Comparison of ENCODE assay signal across 13 cellular contexts in genomic region chr18:63887424-63887823, GRCh38. TPM values are rescaled to one million over a fixed set of nuclear protein-coding genes. Genes with fewer than 3 reads are reported as not detected.
DNase-seq lines count a peak whose midpoint lies in the region; ATAC-seq, FAIRE-seq and TF ChIP-seq lines count a peak whose summit lies in the region.
"Had no signal": no experiment of that assay in that cellular context is flagged by ENCODE, and none has a peak within 500 bp of the region (broad histone marks: within the 10 kb centered on the region; RNA-seq: fewer than 3 reads in every experiment).

TSS of gene SERPINB2 (plus strand) at chr18:63887705. CDS start at chr18:63891445, 3,740 bp downstream.

- H3K9me3 Mint-ChIP-seq in naive thymus-derived CD4-positive, alpha-beta T cell = peaks cover 0 to 2% (median 0%) of the 10 kb centered on the region in 11 donors
- H3K9me3 Mint-ChIP-seq: activated naive CD4-positive, alpha-beta T cell treated with anti-CD3 and anti-CD28 coated beads, Interleukin-2, amount 50 U/mL, for 24 hours had no signal

- no peaks in the 10 kb centered on the region for H3K4me1 ChIP-seq in GM12878 (ENCODE audit: control insufficient read depth, insufficient read depth, low read length)
- H3K4me1 ChIP-seq in naive thymus-derived CD4-positive, alpha-beta T cell (ENCODE audit: control insufficient read depth in 2 of 2, insufficient read depth in 2 of 2, low read length in 2 of 2) = no peaks in the 10 kb centered on the region
- H3K4me1 ChIP-seq in aorta (ENCODE audit: control insufficient read depth in 1 of 2, insufficient read depth in 2 of 2, low read length in 2 of 2) = no peaks in the 10 kb centered on the region

- H3K27ac ChIP-seq in HL-60 (replicated peaks) (peak within 1 kb of the TSS; percentile 85), GM12878 (ENCODE audit: control insufficient read depth, insufficient read depth) (no peak within 1 kb of the TSS), aorta (ENCODE audit: low read depth in 1 of 2, low read length in 2 of 2) (no peak within 1 kb of the TSS)
- H3K27ac ChIP-seq in naive thymus-derived CD4-positive, alpha-beta T cell (ENCODE audit: low read depth, low read length) = no peak within 1 kb of the TSS

- H3K9ac ChIP-seq in GM12878 (ENCODE audit: control insufficient read depth, insufficient read depth, low read length) = no peak within 1 kb of the TSS

- CTCF ChIA-PET in GM12878 (lab: Yijun Ruan, JAX) = interaction anchor here (0.6 to 1.9 kb wide), 6 partner anchors 9 to 92 kb away, joined by 3 to 10 read pairs (median 3); no protein-coding TSS in a partner anchor
- CTCF ChIA-PET in naive thymus-derived CD4-positive, alpha-beta T cell (lab: Charles Lee) = no interaction called here

- peaks cover 4 to 27% (median 18%) of the 10 kb centered on the region in 5 donors for H3K27me3 Mint-ChIP-seq in naive thymus-derived CD4-positive, alpha-beta T cell

- H3K4me2 ChIP-seq in GM12878 (ENCODE audit: control insufficient read depth, insufficient read depth) = no peak within 1 kb of the TSS

- in situ Hi-C loops in GM12878 (cut with MboI) = no loop called here

- TF ChIP-seq POLR2A in GM12878 (IDR thresholded peaks at IDR 0.05; ENCODE audit: low read depth, low read length) = no peak
- TF ChIP-seq POLR2A in GM18505 (IDR thresholded peaks at IDR 0.05; ENCODE audit: borderline replicate concordance, extremely low read depth, insufficient read depth, insufficient read length) = no peak

- no peak for FAIRE-seq in GM12878 (lab: Jason Lieb, UNC)

- H3K9me3 ChIP-seq in GM12878 (replicated peaks; ENCODE audit: control insufficient read depth, insufficient read depth, low read length) = no peaks in the 10 kb centered on the region
- H3K9me3 ChIP-seq in naive thymus-derived CD4-positive, alpha-beta T cell (ENCODE audit: control insufficient read depth in 2 of 3, low read length in 3 of 3) = no peaks in the 10 kb centered on the region
- H3K9me3 ChIP-seq in aorta (ENCODE audit: control insufficient read depth, low read length) = no peaks in the 10 kb centered on the region

- H3K36me3 Mint-ChIP-seq in naive thymus-derived CD4-positive, alpha-beta T cell = no peaks in the 10 kb centered on the region
- H3K36me3 Mint-ChIP-seq: activated naive CD4-positive, alpha-beta T cell treated with anti-CD3 and anti-CD28 coated beads, Interleukin-2, amount 50 U/mL, for 24 hours had no signal

- H3K4me1 Mint-ChIP-seq in naive thymus-derived CD4-positive, alpha-beta T cell = no peaks in the 10 kb centered on the region
- H3K4me1 Mint-ChIP-seq: activated naive CD4-positive, alpha-beta T cell treated with anti-CD3 and anti-CD28 coated beads, Interleukin-2, amount 50 U/mL, for 24 hours had no signal

- H3K27ac Mint-ChIP-seq in naive thymus-derived CD4-positive, alpha-beta T cell = no peak within 1 kb of the TSS
- H3K27ac Mint-ChIP-seq: activated naive CD4-positive, alpha-beta T cell treated with anti-CD3 and anti-CD28 coated beads, Interleukin-2, amount 50 U/mL, for 24 hours had no signal

- BruUV-seq in GM12878 (replicated peaks; lab: Mats Ljungman, UMichigan) = no TSS peak

- H4K20me1 ChIP-seq in GM12878 (ENCODE audit: control insufficient read depth, insufficient read depth) = no peaks in the 10 kb centered on the region

- H3K4me3 ChIP-seq in HL-60 (replicated peaks; ENCODE audit: insufficient read depth, low read length) = peak within 1 kb of the TSS; percentile 53
- H3K4me3 ChIP-seq in GM12878 = no peak within 1 kb of the TSS
- no peak within 1 kb of the TSS for H3K4me3 ChIP-seq in naive thymus-derived CD4-positive, alpha-beta T cell (ENCODE audit: low read length)
- H3K4me3 ChIP-seq in aorta (ENCODE audit: low read length in 2 of 2) = no peak within 1 kb of the TSS

- H3K36me3 ChIP-seq in GM12878 (ENCODE audit: control insufficient read depth in 2 of 2, insufficient read depth in 2 of 2, low read length in 1 of 2) (no peaks in the 10 kb centered on the region), aorta (ENCODE audit: control insufficient read depth in 1 of 2, insufficient read depth in 2 of 2, low read length in 1 of 2) (no peaks in the 10 kb centered on the region)
- H3K36me3 ChIP-seq in naive thymus-derived CD4-positive, alpha-beta T cell (ENCODE audit: control insufficient read depth in 2 of 3, insufficient read depth in 3 of 3, low read length in 3 of 3) = no peaks in the 10 kb centered on the region

- TF ChIP-seq EP300 in GM12878 (IDR thresholded peaks at IDR 0.05; ENCODE audit: borderline replicate concordance in 1 of 2, control insufficient read depth in 1 of 2, low read depth in 2 of 2, low read length in 2 of 2) = no peak

- H3K79me2 ChIP-seq in GM12878 (ENCODE audit: control insufficient read depth, insufficient read depth, low read length) = no peaks in the 10 kb centered on the region

- DNase-seq in GM10266 (ENCODE audit: extremely low spot score) (peak; percentile 28), HL-60 (ENCODE audit: low read depth in 1 of 2, low spot score in 1 of 2) (no peak), GM12878 (ENCODE audit: low read depth, low spot score) (no peak), aorta (no peak)
- no peak for DNase-seq in naive thymus-derived CD4-positive, alpha-beta T cell
- DNase-seq: activated CD4-positive, alpha-beta T cell treated with anti-CD3 and anti-CD28 coated beads for 48 hours; dermis blood vessel endothelial cell; DMS 273 treated with DMSO at 0.1 percent for 48 hours; NCI-H1105; stimulated activated CD4-positive, alpha-beta T cell treated with anti-CD3 and anti-CD28 coated beads, Interleukin-4, amount 100 ng/mL, for 1 hour had no signal

- no peak within 1 kb of the TSS for H3K4me3 Mint-ChIP-seq in naive thymus-derived CD4-positive, alpha-beta T cell
- H3K4me3 Mint-ChIP-seq: activated naive CD4-positive, alpha-beta T cell treated with anti-CD3 and anti-CD28 coated beads, Interleukin-2, amount 50 U/mL, for 24 hours had no signal

- no peak for TF ChIP-seq RAD21 in GM12878 (IDR thresholded peaks at IDR 0.05; ENCODE audit: insufficient read depth, low read depth, low read length)

- TF ChIP-seq CTCF in GM10266 (IDR thresholded peaks at IDR 0.05; ENCODE audit: control insufficient read depth, insufficient read depth, low read depth, missing control alignments) (no peak), HL-60 (IDR thresholded peaks at IDR 0.05; ENCODE audit: insufficient read depth, low read length) (no peak), GM12878 (IDR thresholded peaks at IDR 0.05 in 2 of 3, conservative IDR thresholded peaks at IDR 0.05 in 1 of 3; ENCODE audit: control insufficient read depth in 2 of 3, extremely low read depth in 1 of 3, insufficient read depth in 1 of 3, low read depth in 3 of 3, low read length in 3 of 3) (no peak)

- H3K27me3 ChIP-seq in HL-60 (ENCODE audit: insufficient read depth, poor library complexity, severe bottlenecking) (no peaks in the 10 kb centered on the region), GM12878 (replicated peaks in 1 of 2; ENCODE audit: control insufficient read depth in 2 of 2, insufficient read depth in 2 of 2, low read length in 1 of 2) (no peaks in the 10 kb centered on the region), aorta (ENCODE audit: control insufficient read depth in 1 of 2, insufficient read depth in 2 of 2, low read length in 1 of 2) (no peaks in the 10 kb centered on the region)
- peaks cover 0 to 4% of the 10 kb centered on the region in 2 donors for H3K27me3 ChIP-seq in naive thymus-derived CD4-positive, alpha-beta T cell (ENCODE audit: control insufficient read depth in 2 of 2, insufficient read depth in 2 of 2, low read length in 2 of 2)

- 0% methylated on average over 1 of the region's 1 CpG for WGBS in GM12878 (ENCODE audit: insufficient coverage, insufficient replicate concordance, low lambda C conversion rate, missing lambda C conversion rate)
- 78 to 81% methylated on average over 1 of the region's 1 CpG for WGBS in aorta, 2 donors

- POLR2A ChIA-PET in GM12878 (lab: Charles Lee) = interaction anchor here (1.3 to 1.5 kb wide), 2 partner anchors 47 to 50 kb away, joined by 3 to 5 read pairs; no protein-coding TSS in a partner anchor
- POLR2A ChIA-PET in naive thymus-derived CD4-positive, alpha-beta T cell (lab: Charles Lee) = no interaction called here

- RAD21 ChIA-PET in GM12878 (lab: Charles Lee; ENCODE audit: unreplicated experiment) = interaction anchor here (1.2 to 2.8 kb wide), 3 partner anchors 9 to 48 kb away, joined by 6 to 22 read pairs (median 6); no protein-coding TSS in a partner anchor

- no peak within 1 kb of the TSS for H2AFZ ChIP-seq in GM12878 (ENCODE audit: control insufficient read depth, low read depth, low read length)

- ATAC-seq in GM12878 (peak; percentile 68), aorta (ENCODE audit: low FRiP score) (no peak), GM18517 (IDR thresholded peaks at IDR 0.05; ENCODE audit: unreplicated experiment) (no peak), GM18505 (IDR thresholded peaks at IDR 0.05; ENCODE audit: unreplicated experiment) (no peak)
- peak; percentile 44 for ATAC-seq in naive thymus-derived CD4-positive, alpha-beta T cell

- intact Hi-C loops in GM12878 (cut with micrococcal nuclease; ENCODE audit: unreplicated experiment) (no loop called here), aorta (cut with DNase I) (no loop called here)
- intact Hi-C loops in naive thymus-derived CD4-positive, alpha-beta T cell (cut with micrococcal nuclease) = no loop called here

- SMC1A ChIA-PET in GM12878 (lab: Charles Lee; ENCODE audit: uncharacterized antibody, unreplicated experiment) = interaction anchor here (0.7 to 2.8 kb wide), 8 partner anchors 13 to 76 kb away, joined by 3 to 13 read pairs (median 3); no protein-coding TSS in a partner anchor

RNA-seq across cellular contexts. Expression of gene SERPINB2, which starts in this region (rescaled TPM):
- total RNA-seq in GM12878 (2013; cell fraction: nucleolus; rRNA removed) = 2.4 and 3.3 TPM in 2 replicates
- total RNA-seq in GM12878 (2014; rRNA removed) (12.2 and 19.0 TPM in 2 replicates), GM12878 (2014; rRNA removed; fragmentation: Illumina TruSeq; extraction: Trizol) (12.2 and 12.9 TPM in 2 replicates), GM12878 (2021) (9.6 and 12.5 TPM in 2 replicates), aorta (1 to 10 TPM in 1 of 2 donors, under 1 TPM in 1; 0.27 to 2.0 TPM)
- polyA plus RNA-seq in GM12878 (2011; ENCODE audit: low read depth) = 0.21 TPM
- polyA plus RNA-seq in GM12878 (2011; rRNA removed) (25.3 and 32.2 TPM in 2 replicates), GM12878 (2014; fragmentation: Illumina TruSeq; extraction: Trizol) (19.2 and 22.2 TPM in 2 replicates), GM12878 (2014; fragmentation: Nextera tagmentation; extraction: Ambion mirVana) (10 to 100 TPM; 14.6 to 15.5 TPM), GM12878 (2014; rRNA removed) (11.2 and 17.2 TPM in 2 replicates), GM12878 (2016; fragmentation: Nextera tagmentation; extraction: Ambion mirVana) (10 to 100 TPM; 12.4 to 13.4 TPM), aorta (under 1 TPM; 0.25 to 0.97 TPM)
- 14.6 and 15.7 TPM in 2 replicates for polyA plus RNA-seq in GM12878 (2011; cell fraction: cytosol; rRNA removed)
- polyA plus RNA-seq in GM12878 (2011; cell fraction: nucleus; rRNA removed) = 9.3 and 15.7 TPM in 2 replicates
- 0.32 and 0.45 TPM in 2 replicates for polyA plus RNA-seq in GM12878 (2012)
- polyA minus RNA-seq in GM12878 (2011; rRNA and poly(A)+ RNA removed) = 11.7 and 12.2 TPM in 2 replicates
- polyA minus RNA-seq in GM12878 (2011; cell fraction: cytosol; rRNA and poly(A)+ RNA removed) = 1.8 and 4.4 TPM in 2 replicates
- polyA minus RNA-seq in GM12878 (2011; cell fraction: nucleus; rRNA and poly(A)+ RNA removed) = 3.2 and 4.4 TPM in 2 replicates
- total RNA-seq in naive thymus-derived CD4-positive, alpha-beta T cell = 1 to 10 TPM in 4 of 5 experiments, not detected in 1; 3.6 to 8.5 (median 4.9) TPM
- polyA plus RNA-seq in naive thymus-derived CD4-positive, alpha-beta T cell = not detected
- total RNA-seq: dermis blood vessel endothelial cell had no signal

Comparison
In these comparisons a context has a peak if more than half of its experiments do, and no peak if none do; other contexts are left out.
1. ATAC-seq: peak in GM12878 (single experiment) and naive thymus-derived CD4-positive, alpha-beta T cell (single experiment); none in aorta (single experiment), GM18517 (single experiment) and GM18505 (single experiment).